ENCODE assay signal across 17 cellular contexts in the genomic region with DNA sequence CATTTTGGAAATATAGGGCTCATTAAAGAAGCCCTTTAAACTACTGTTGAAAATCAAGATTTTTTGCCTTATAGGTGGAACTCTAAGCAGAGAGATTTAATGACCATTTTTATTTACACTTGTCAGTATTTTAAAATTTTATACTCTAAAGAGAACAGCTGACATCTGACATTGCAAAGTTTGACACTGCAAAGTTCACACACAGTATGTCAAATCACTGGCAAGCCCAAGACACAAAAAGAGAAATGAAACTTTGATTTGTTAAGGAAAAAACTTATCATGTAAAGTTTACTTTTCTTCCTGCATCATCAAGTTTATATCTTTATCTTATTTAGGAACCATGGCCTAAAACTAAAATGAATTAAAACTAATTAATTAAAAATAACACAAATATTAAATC. TPM values are rescaled to one million over a fixed set of nuclear protein-coding genes. Genes with fewer than 3 reads are reported as not detected.
DNase-seq lines count a peak whose midpoint lies in the region; ATAC-seq and TF ChIP-seq lines count a peak whose summit lies in the region.
"Had no signal": no experiment of that assay in that cellular context is flagged by ENCODE, and none has a peak within 500 bp of the region (broad histone marks: within the 10 kb centered on the region; RNA-seq: fewer than 3 reads in every experiment).

No MANE protein-coding gene starts in this region.

- POLR2A ChIA-PET in activated B cell treated with CpG ODN at 0.5 μM for 24 hours (lab: Charles Lee): interaction anchor here (1.0 kb wide), 1 partner anchor 518 kb away, joined by 3 read pairs; a partner anchor contains a TSS

- intact Hi-C loops in activated B cell treated with CpG ODN at 0.5 μM for 24 hours (cut with micrococcal nuclease): no loop called here

- no peaks in the 10 kb centered on the region for H3K27me3 Mint-ChIP-seq in activated B cell treated with CpG ODN at 0.5 μM for 24 hours
- H3K27me3 Mint-ChIP-seq: activated CD4-positive, alpha-beta T cell treated with anti-CD3 and anti-CD28 coated beads for 36 hours; CD4-positive, CD25-positive, alpha-beta regulatory T cell had no signal

- no peaks in the 10 kb centered on the region for H3K79me1 ChIP-seq in neuronal stem cell (ENCODE audit: low read depth, low read length)

- CTCF ChIA-PET in activated B cell treated with CpG ODN at 0.5 μM for 24 hours (lab: Charles Lee): no interaction called here

- H3K4me1 Mint-ChIP-seq in activated B cell treated with CpG ODN at 0.5 μM for 24 hours: peaks cover 17% of the 10 kb centered on the region
- H3K4me1 Mint-ChIP-seq: activated CD4-positive, alpha-beta T cell treated with anti-CD3 and anti-CD28 coated beads for 36 hours had no signal

- H3K14ac ChIP-seq in neuronal stem cell (ENCODE audit: low read length): no peak overlapping the region

- H3K36me3 Mint-ChIP-seq in activated B cell treated with CpG ODN at 0.5 μM for 24 hours (ENCODE audit: low read depth): no peaks in the 10 kb centered on the region
- H3K36me3 Mint-ChIP-seq: CD4-positive, CD25-positive, alpha-beta regulatory T cell had no signal

- H3K4me3 ChIP-seq in neuronal stem cell (ENCODE audit: low read length in 2 of 2): no peak overlapping the region
- H3K4me3 ChIP-seq: hepatocyte, lower lobe of right lung had no signal

- no peak overlapping the region for H3K23ac ChIP-seq in neuronal stem cell (ENCODE audit: low read depth, low read length, poor library complexity)

- no peak overlapping the region for H3K4ac ChIP-seq in neuronal stem cell (ENCODE audit: low read length)

- no peak overlapping the region for H2BK120ac ChIP-seq in neuronal stem cell (ENCODE audit: low read depth, low read length)

- ATAC-seq in HG02870 (IDR thresholded peaks at IDR 0.05; ENCODE audit: unreplicated experiment): peak; percentile 45
- ATAC-seq in activated B cell treated with CpG ODN at 0.5 μM for 24 hours (ENCODE audit: low read depth): peak; percentile 21
- ATAC-seq: activated CD4-positive, alpha-beta T cell treated with anti-CD3 and anti-CD28 coated beads for 36 hours; lower lobe of right lung had no signal

- no peaks in the 10 kb centered on the region for H3K9me3 Mint-ChIP-seq in activated B cell treated with CpG ODN at 0.5 μM for 24 hours
- H3K9me3 Mint-ChIP-seq: CD4-positive, CD25-positive, alpha-beta regulatory T cell had no signal

- no peak overlapping the region for H3K4me3 Mint-ChIP-seq in activated B cell treated with CpG ODN at 0.5 μM for 24 hours
- H3K4me3 Mint-ChIP-seq: activated CD4-positive, alpha-beta T cell treated with anti-CD3 and anti-CD28 coated beads for 36 hours; CD4-positive, CD25-positive, alpha-beta regulatory T cell had no signal

- DNase-seq in CD1c-positive myeloid dendritic cell (ENCODE audit: extremely low spot score): peak; percentile 9
- DNase-seq in activated B cell treated with CpG ODN at 0.5 μM for 24 hours: no peak
- DNase-seq in neuronal stem cell (ENCODE audit: low spot score): no peak
- DNase-seq in globus pallidus (ENCODE audit: low spot score): no peak
- DNase-seq in HPDE6-E6E7 (ENCODE audit: extremely low spot score): no peak
- DNase-seq in NCI-H2171 (lab: John Stamatoyannopoulos, UW): no peak
- no peak for DNase-seq in HT-29 (ENCODE audit: low spot score)
- DNase-seq: activated CD4-positive, alpha-beta T cell treated with anti-CD3 and anti-CD28 coated beads for 36 hours; activated effector memory CD4-positive, alpha-beta T cell treated with anti-CD3 and anti-CD28 coated beads, Interleukin-2, amount 50 U/mL, for 16 hours; brain microvascular endothelial cell; CD4-positive, CD25-positive, alpha-beta regulatory T cell; dermis blood vessel endothelial cell; GOT3; lower lobe of right lung; NCI-H1694 had no signal

- no peak overlapping the region for H4K8ac ChIP-seq in neuronal stem cell (ENCODE audit: low read depth, low read length)

- no peaks in the 10 kb centered on the region for H3K9me3 ChIP-seq in neuronal stem cell (replicated peaks in 1 of 2; ENCODE audit: control insufficient read depth in 2 of 2, insufficient read depth in 1 of 2, low read depth in 1 of 2, low read length in 2 of 2)
- H3K9me3 ChIP-seq: lower lobe of right lung had no signal

- no peak overlapping the region for H2BK15ac ChIP-seq in neuronal stem cell (ENCODE audit: low read length)

- no peak for TF ChIP-seq CTCF in activated B cell treated with CpG ODN at 0.5 μM for 24 hours (IDR thresholded peaks at IDR 0.05)

- no peak overlapping the region for H2BK5ac ChIP-seq in neuronal stem cell (ENCODE audit: low read length)

- H3K27ac Mint-ChIP-seq in activated B cell treated with CpG ODN at 0.5 μM for 24 hours: no peak overlapping the region
- H3K27ac Mint-ChIP-seq: activated CD4-positive, alpha-beta T cell treated with anti-CD3 and anti-CD28 coated beads for 36 hours; CD4-positive, CD25-positive, alpha-beta regulatory T cell had no signal

- no peak overlapping the region for H2AK5ac ChIP-seq in neuronal stem cell (ENCODE audit: low read depth, low read length)

- H2BK12ac ChIP-seq in neuronal stem cell (ENCODE audit: low read length): no peak overlapping the region

- no peak overlapping the region for H3K27ac ChIP-seq in neuronal stem cell (replicated peaks; ENCODE audit: low read length)
- H3K27ac ChIP-seq: brain microvascular endothelial cell, hepatocyte, lower lobe of right lung had no signal

- no peak overlapping the region for H3K4me2 ChIP-seq in neuronal stem cell (ENCODE audit: insufficient read depth, low read length, poor library complexity, severe bottlenecking)
- H3K4me2 ChIP-seq: hepatocyte had no signal

- H3K27me3 ChIP-seq in neuronal stem cell (ENCODE audit: control insufficient read depth in 3 of 3, insufficient read depth in 3 of 3, low read depth in 1 of 3, low read length in 3 of 3): no peaks in the 10 kb centered on the region
- H3K27me3 ChIP-seq: brain microvascular endothelial cell, hepatocyte had no signal

- H3K9ac ChIP-seq in neuronal stem cell (ENCODE audit: low read depth, low read length, poor library complexity): no peak overlapping the region

- peaks cover 4 to 7% of the 10 kb centered on the region in 2 donors for H3K4me1 ChIP-seq in neuronal stem cell (ENCODE audit: control insufficient read depth in 2 of 2, insufficient read depth in 1 of 2, low read depth in 1 of 2, low read length in 2 of 2)

- peak overlapping the region; percentile 32 for H2AFZ ChIP-seq in neuronal stem cell (ENCODE audit: low read length)
- H2AFZ ChIP-seq: hepatocyte had no signal

- H4K91ac ChIP-seq in neuronal stem cell (ENCODE audit: low read depth, low read length, poor library complexity): no peak overlapping the region

- H3K36me3 ChIP-seq in neuronal stem cell (replicated peaks in 1 of 2; ENCODE audit: control insufficient read depth in 2 of 2, insufficient read depth in 2 of 2, low read length in 2 of 2): no peaks in the 10 kb centered on the region
- H3K36me3 ChIP-seq: brain microvascular endothelial cell, lower lobe of right lung had no signal

- H3K18ac ChIP-seq in neuronal stem cell (ENCODE audit: low read length): no peak overlapping the region

RNA-seq across cellular contexts. Expression of a gene that starts 40.1 kb away (rescaled TPM):
- 18.8 and 20.8 TPM in 2 replicates for total RNA-seq in activated B cell treated with CpG ODN at 0.5 μM for 24 hours
- polyA plus RNA-seq in neuronal stem cell (2013, experiment 1 of 2): 15.7 TPM
- 15.9 TPM for polyA plus RNA-seq in neuronal stem cell (2013, experiment 2 of 2)
- 9.3 and 27.3 TPM in 2 replicates for total RNA-seq in HT-29 (2014; rRNA removed; shearing (Covaris generic))
